In genomic region chr9:136085815-136086212, GRCh38 we compare ENCODE assay signal across 2 cellular contexts.
TF ChIP-seq lines count a peak whose summit lies in the region.

No MANE protein-coding gene starts in this region.

TF ChIP-seq in HEK293, 187 proteins besides CTCF, POLR2A, EP300 and RAD21:
- TF ChIP-seq MEIS1 (CRISPR knock-in tag; IDR thresholded peaks at IDR 0.05; ENCODE audit: borderline replicate concordance) (no peak), ZNF335 (tag by site-specific recombination; conservative IDR thresholded peaks at IDR 0.05) (peak; percentile 40; the same call in 1 of the 2 replicates), EGR2 (tag by site-specific recombination; IDR thresholded peaks at IDR 0.05; ENCODE audit: low read depth) (no peak)

TF ChIP-seq in H1, 55 proteins besides CTCF, POLR2A, EP300 and RAD21:
- no peak for TF ChIP-seq CBX8 (IDR thresholded peaks at IDR 0.05; ENCODE audit: borderline replicate concordance, low read depth, low read length)
- no peak for TF ChIP-seq ASH2L (IDR thresholded peaks at IDR 0.05; ENCODE audit: low read length)
- no peak for TF ChIP-seq CHD7 (IDR thresholded peaks at IDR 0.05; ENCODE audit: insufficient replicate concordance, low read length)
- TF ChIP-seq E2F6 (IDR thresholded peaks at IDR 0.05): no peak
- TF ChIP-seq TBP (IDR thresholded peaks at IDR 0.05; ENCODE audit: low read depth, low read length): no peak
- TF ChIP-seq KDM1A (IDR thresholded peaks at IDR 0.05; ENCODE audit: borderline replicate concordance, low read length): no peak
- no peak for TF ChIP-seq SIN3A (conservative IDR thresholded peaks at IDR 0.05 in 1 of 2, IDR thresholded peaks at IDR 0.05 in 1 of 2; ENCODE audit: low read depth in 1 of 2, low read length in 2 of 2)
- no peak for TF ChIP-seq SRF (IDR thresholded peaks at IDR 0.05; ENCODE audit: low read depth, low read length)
- TF ChIP-seq CHD1 (IDR thresholded peaks at IDR 0.05; ENCODE audit: low read depth, low read length): no peak
- no peak for TF ChIP-seq POU5F1 (IDR thresholded peaks at IDR 0.05; ENCODE audit: low read depth, low read length)
- no peak for TF ChIP-seq CBX5 (IDR thresholded peaks at IDR 0.05; ENCODE audit: low read depth, low read length)
- no peak for TF ChIP-seq RXRA (IDR thresholded peaks at IDR 0.05; ENCODE audit: insufficient read depth, low read depth, low read length)
- TF ChIP-seq MAX (IDR thresholded peaks at IDR 0.05): no peak
TF ChIP-seq in H1: peak in this region for 0.
